ENCODE assay signal across 9 cellular contexts in the genomic region with DNA sequence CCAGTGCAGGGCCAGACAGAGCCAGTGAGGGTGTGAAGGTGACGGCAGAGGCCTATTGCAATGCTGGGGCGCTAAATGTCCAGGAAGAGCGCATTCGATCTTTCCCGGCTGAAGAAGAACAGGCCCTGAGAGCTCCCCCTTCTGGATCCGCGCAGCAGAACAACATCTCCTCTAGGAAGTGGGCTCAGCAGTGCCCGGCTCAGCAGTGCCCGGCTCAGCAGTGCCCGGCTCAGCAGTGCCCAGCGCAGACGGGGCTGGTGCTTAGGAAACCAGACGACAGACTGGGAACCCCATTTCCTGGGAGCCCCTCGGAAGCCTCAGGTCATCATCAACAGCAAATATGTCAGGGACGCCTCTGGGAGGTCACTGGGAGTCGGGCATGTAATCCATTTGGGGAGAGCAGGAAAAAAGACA. TPM values are rescaled to one million over a fixed set of nuclear protein-coding genes. Genes with fewer than 3 reads are reported as not detected.
DNase-seq lines count a peak whose midpoint lies in the region; ATAC-seq, FAIRE-seq and TF ChIP-seq lines count a peak whose summit lies in the region.
"Had no signal": no experiment of that assay in that cellular context is flagged by ENCODE, and none has a peak within 500 bp of the region (broad histone marks: within the 10 kb centered on the region; RNA-seq: fewer than 3 reads in every experiment).

No MANE protein-coding gene starts in this region.

- peaks cover 6% of the 10 kb centered on the region for H3K27me3 ChIP-seq in CD4-positive, alpha-beta T cell (ENCODE audit: control insufficient read depth, insufficient read depth, low read length)
- peaks cover 0 to 12% (median 0%) of the 10 kb centered on the region in 4 donors for H3K27me3 ChIP-seq in pancreas
- H3K27me3 ChIP-seq: ovary had no signal

- H3K4me1 Mint-ChIP-seq in CD4-positive, alpha-beta T cell (ENCODE audit: low read depth), result peaks cover 31% of the 10 kb centered on the region

- peak; percentile 73 for TF ChIP-seq CTCF in CD4-positive, alpha-beta T cell (IDR thresholded peaks at IDR 0.05)
- TF ChIP-seq CTCF in HEK293 (tag by site-specific recombination; IDR thresholded peaks at IDR 0.05), result peak; percentile 60
- TF ChIP-seq CTCF in fibroblast of villous mesenchyme (IDR thresholded peaks at IDR 0.05; ENCODE audit: insufficient read depth, low read depth, low read length), result peak; percentile 81
- TF ChIP-seq CTCF in pancreas (IDR thresholded peaks at IDR 0.05), result peak; percentile 23 to 47 (median 26)

- no peak overlapping the region for H3K27ac Mint-ChIP-seq in CD4-positive, alpha-beta T cell

- ATAC-seq in CD4-positive, alpha-beta T cell (ENCODE audit: poor library complexity), result peak; percentile 56
- ATAC-seq in pancreas, result peak in 3 of 4 donors; percentile 83 to 86 (median 83)
- no peak for ATAC-seq in HG03025 (IDR thresholded peaks at IDR 0.05; ENCODE audit: low FRiP score, unreplicated experiment)
- ATAC-seq in GM21381 (IDR thresholded peaks at IDR 0.05; ENCODE audit: unreplicated experiment), result no peak

- intact Hi-C loops in CD4-positive, alpha-beta T cell (cut with DNase I, micrococcal nuclease), result loop anchor here (1.0 to 10.0 kb wide), 4 partner anchors 23 to 1271 kb away; a partner anchor contains a TSS
- intact Hi-C loops in pancreas (cut with DNase I), result loop anchor here in 2 of 3 donors (5.0 kb wide), 1 partner anchor 89 kb away; no protein-coding TSS in a partner anchor

- POLR2A ChIA-PET in CD4-positive, alpha-beta T cell (lab: Charles Lee), result interaction anchor here (0.9 to 3.5 kb wide), 2 partner anchors 11 to 32 kb away, joined by 3 to 20 read pairs; no protein-coding TSS in a partner anchor
- POLR2A ChIA-PET in HEK293 (lab: Yijun Ruan, JAX), result no interaction called here

- peaks cover 8% of the 10 kb centered on the region for H3K9me3 Mint-ChIP-seq in CD4-positive, alpha-beta T cell

- no peak overlapping the region for H3K4me3 Mint-ChIP-seq in CD4-positive, alpha-beta T cell

- CTCF ChIA-PET in CD4-positive, alpha-beta T cell (lab: Charles Lee), result interaction anchor here (0.6 to 3.2 kb wide), 9 partner anchors 8 to 33 kb away, joined by 3 to 28 read pairs (median 6); no protein-coding TSS in a partner anchor
- CTCF ChIA-PET in HEK293 (lab: Yijun Ruan, JAX), result interaction anchor here (0.5 to 6.2 kb wide), 34 partner anchors 9 to 293 kb away, joined by 3 to 124 read pairs (median 3); no protein-coding TSS in a partner anchor

- H3K4me1 ChIP-seq in HEK293 (ENCODE audit: control insufficient read depth, insufficient read depth, low read length) (no peaks in the 10 kb centered on the region), pancreas (no peaks in the 10 kb centered on the region)

- H3K27me3 Mint-ChIP-seq in CD4-positive, alpha-beta T cell, result peaks cover 28% of the 10 kb centered on the region

- no peak overlapping the region for H3K4me3 ChIP-seq in HEK293 (ENCODE audit: low read depth, low read length)
- no peak overlapping the region for H3K4me3 ChIP-seq in fibroblast of villous mesenchyme (ENCODE audit: low read depth, low read length)
- no peak overlapping the region for H3K4me3 ChIP-seq in pancreas
- H3K4me3 ChIP-seq: ovary had no signal

- WGBS in pancreas, 2 donors, result 7 to 12% methylated on average over 16 of the region's 16 CpGs

- no peak overlapping the region for H3K27ac ChIP-seq in CD4-positive, alpha-beta T cell (ENCODE audit: low read depth, low read length)
- H3K27ac ChIP-seq in HEK293 (ENCODE audit: extremely low read depth, low read depth, low read length) (no peak overlapping the region), pancreas (no peak overlapping the region)
- H3K27ac ChIP-seq: ovary had no signal

- FAIRE-seq in pancreas (lab: Jason Lieb, UNC), result no peak

- no peaks in the 10 kb centered on the region for H3K36me3 Mint-ChIP-seq in CD4-positive, alpha-beta T cell (ENCODE audit: low read depth)

- H3K36me3 ChIP-seq in HEK293 (ENCODE audit: control insufficient read depth in 2 of 2, insufficient read depth in 1 of 2, low read length in 2 of 2) (no peaks in the 10 kb centered on the region), pancreas (no peaks in the 10 kb centered on the region)
- H3K36me3 ChIP-seq: ovary had no signal

- DNase-seq in CD4-positive, alpha-beta T cell, result peak in 8 of 10 experiments; percentile 35 to 63 (median 48)
- DNase-seq in NCI-H82 (lab: John Stamatoyannopoulos, UW) (peak; percentile 84), activated T-cell treated with anti-CD3 and anti-CD28 coated beads for 48 hours (ENCODE audit: low read depth) (peak; percentile 47), fibroblast of villous mesenchyme (ENCODE audit: low read depth) (peak; percentile 63), pancreas (peak in 5 of 6 donors; percentile 46 to 80 (median 67))

- peaks cover 14% of the 10 kb centered on the region for H3K9me3 ChIP-seq in CD4-positive, alpha-beta T cell (ENCODE audit: control insufficient read depth, low read length)
- H3K9me3 ChIP-seq in HEK293 (ENCODE audit: control insufficient read depth, insufficient read depth, low read depth, low read length), result no peaks in the 10 kb centered on the region
- no peaks in the 10 kb centered on the region for H3K9me3 ChIP-seq in pancreas
- H3K9me3 ChIP-seq: ovary had no signal

TF ChIP-seq in HEK293, 187 proteins besides CTCF, POLR2A, EP300 and RAD21:
- TF ChIP-seq BCL11B (tag by site-specific recombination; IDR thresholded peaks at IDR 0.05; ENCODE audit: low read depth), result no peak
- TF ChIP-seq ZNF654 (tag by site-specific recombination; IDR thresholded peaks at IDR 0.05; ENCODE audit: low read depth), result peak; percentile 47
- TF ChIP-seq ZFP3 (tag by site-specific recombination; IDR thresholded peaks at IDR 0.05; ENCODE audit: low read depth), result no peak
- peak; percentile 89 for TF ChIP-seq ZBTB8A (tag by site-specific recombination; IDR thresholded peaks at IDR 0.05)

RNA-seq across cellular contexts. Expression of gene NOS3, which starts 4.7 kb away (rescaled TPM):
- total RNA-seq in CD4-positive, alpha-beta T cell, result 1 to 10 TPM; 3.9 to 7.1 TPM
- 1.3 and 3.5 TPM in 2 replicates for total RNA-seq in fibroblast of villous mesenchyme
- 1 to 10 TPM; 1.0 to 5.1 (median 3.1) TPM for total RNA-seq in pancreas
- polyA plus RNA-seq in pancreas, result 10 to 100 TPM in 1 of 2 donors, 1 to 10 TPM in 1; 6.0 to 12.5 TPM

RNA-seq across cellular contexts. Expression of gene KCNH2, which starts 8.0 kb away (rescaled TPM):
- total RNA-seq in CD4-positive, alpha-beta T cell, result 1 to 10 TPM; 1.9 to 2.3 TPM
- total RNA-seq in fibroblast of villous mesenchyme (0.64 and 2.6 TPM in 2 replicates), pancreas (1 to 10 TPM; 1.4 to 4.4 (median 3.0) TPM)
- polyA plus RNA-seq in pancreas, result 10 to 100 TPM in 1 of 2 donors, 1 to 10 TPM in 1; 7.4 to 27.9 TPM

RNA-seq across cellular contexts. Expression of gene ATG9B, which starts 38.2 kb away (rescaled TPM):
- 10 to 100 TPM; 16.8 to 17.1 TPM for total RNA-seq in CD4-positive, alpha-beta T cell
- under 0.01 and 0.32 TPM in 2 replicates for total RNA-seq in fibroblast of villous mesenchyme
- under 1 TPM in 5 of 6 donors, not detected in 1; 0.06 to 0.46 (median 0.20) TPM for total RNA-seq in pancreas
- 1 to 10 TPM in 1 of 2 donors, under 1 TPM in 1; 0.72 to 1.5 TPM for polyA plus RNA-seq in pancreas

RNA-seq across cellular contexts. Expression of gene ABCB8, which starts 42.1 kb away (rescaled TPM):
- 10 to 100 TPM; 57.0 to 62.2 TPM for total RNA-seq in CD4-positive, alpha-beta T cell
- total RNA-seq in fibroblast of villous mesenchyme (35.4 and 36.4 TPM in 2 replicates), pancreas (10 to 100 TPM in 3 of 6 donors, 1 to 10 TPM in 3; 6.1 to 18.5 (median 10.1) TPM)
- 10 to 100 TPM; 23.6 to 29.0 TPM for polyA plus RNA-seq in pancreas

Comparison
In these comparisons a context has a peak if more than half of its experiments do, and no peak if none do; other contexts are left out.
1. ATAC-seq: peak in CD4-positive, alpha-beta T cell (single experiment) and pancreas (3 of 4); none in HG03025 (single experiment) and GM21381 (single experiment).
2. CTCF ChIP-seq: peak in every context shown above with its lines; median percentile 81 in fibroblast of villous mesenchyme; 73 in CD4-positive, alpha-beta T cell; 60 in HEK293; 26 in pancreas.
3. RNA of gene ATG9B, which starts 38.2 kb away (total RNA-seq): 16.8 to 17.1 TPM in CD4-positive, alpha-beta T cell; 0.06 to 0.46 TPM in pancreas and under 0.01 to 0.32 TPM in fibroblast of villous mesenchyme; every median in the first group is over 10 times any median in the second.
4. Peak in every context shown above with its lines, with median percentiles within 50 percentile points of each other: DNase-seq.